ENCODE assay signal across 17 cellular contexts in genomic region chr1:196897158-196897828, GRCh38. TPM values are rescaled to one million over a fixed set of nuclear protein-coding genes. Genes with fewer than 3 reads are reported as not detected.
DNase-seq lines count a peak whose midpoint lies in the region; ATAC-seq and TF ChIP-seq lines count a peak whose summit lies in the region.
"Had no signal": no experiment of that assay in that cellular context is flagged by ENCODE, and none has a peak within 500 bp of the region (broad histone marks: within the 10 kb centered on the region; RNA-seq: fewer than 3 reads in every experiment).

No MANE protein-coding gene starts in this region.

- H3K56ac ChIP-seq in H9 (ENCODE audit: insufficient read length, low read depth, low read length), result no peak overlapping the region

- POLR2A ChIA-PET in WTC11 (lab: Charles Lee), result no interaction called here

- no peak overlapping the region for H4K91ac ChIP-seq in H9 (ENCODE audit: insufficient read length, low read depth, low read length)

- H2BK12ac ChIP-seq in H9 (ENCODE audit: insufficient read length, low read depth, low read length), result no peak overlapping the region

- H3K27ac Mint-ChIP-seq in H9 (no peak overlapping the region), WTC11 (no peak overlapping the region), glutamatergic neuron (ENCODE audit: unreplicated experiment) (no peak overlapping the region)
- H3K27ac Mint-ChIP-seq: activated CD8-positive, alpha-beta T cell treated with anti-CD3 and anti-CD28 coated beads, Interleukin-2, amount 10 ng/mL, durations not matched to agents 7 days and 5 days; CD4-positive, CD25-positive, alpha-beta regulatory T cell; naive B cell had no signal

- DNase-seq in H9, result peak; percentile 50
- DNase-seq in WTC11 (ENCODE audit: low spot score), result peak; percentile 28
- DNase-seq in glutamatergic neuron, result no peak
- DNase-seq in retina, result peak; percentile 72
- no peak for DNase-seq in COLO829 (ENCODE audit: low spot score)
- no peak for DNase-seq in 8988T
- no peak for DNase-seq in T1000 (lab: John Stamatoyannopoulos, UW)
- no peak for DNase-seq in GM19240 (ENCODE audit: insufficient read length, low spot score)
- DNase-seq: activated CD8-positive, alpha-beta T cell treated with anti-CD3 and anti-CD28 coated beads, Interleukin-2, amount 10 ng/mL, durations not matched to agents 7 days and 5 days; body of pancreas; CD4-positive, CD25-positive, alpha-beta regulatory T cell; effector CD4-positive, alpha-beta T cell; EL; naive B cell; stimulated activated CD4-positive, alpha-beta T cell treated with anti-CD3 and anti-CD28 coated beads, Interleukin-4, amount 100 ng/mL, for 1 hour; tibial artery had no signal

- no peak overlapping the region for H3T11ph ChIP-seq in H9 (ENCODE audit: low read length)

- peak; percentile 92 for ATAC-seq in WTC11
- ATAC-seq: activated CD8-positive, alpha-beta T cell treated with anti-CD3 and anti-CD28 coated beads, Interleukin-2, amount 10 ng/mL, durations not matched to agents 7 days and 5 days; body of pancreas had no signal

- H3K79me1 ChIP-seq in H9 (ENCODE audit: insufficient read depth, low read depth, low read length, poor library complexity, severe bottlenecking), result no peaks in the 10 kb centered on the region

- no peaks in the 10 kb centered on the region for H3K27me3 ChIP-seq in H9 (ENCODE audit: insufficient read depth, low read length)
- H3K27me3 ChIP-seq: body of pancreas had no signal

- no CpG with 5 or more reads among the region's 26 CpGs for WGBS in H9 (ENCODE audit: extremely low coverage, insufficient read length, low lambda C conversion rate)

- H3K79me2 ChIP-seq in H9 (ENCODE audit: insufficient read depth, low read length), result no peaks in the 10 kb centered on the region

- TF ChIP-seq CTCF in H9 (conservative IDR thresholded peaks at IDR 0.05) (0 out of 3 replicates have a peak, but pooled peaks have one; percentile 11), WTC11 (IDR thresholded peaks at IDR 0.05) (no peak), glutamatergic neuron (IDR thresholded peaks at IDR 0.05; ENCODE audit: partially characterized antibody, unreplicated experiment) (no peak)

- H2BK20ac ChIP-seq in H9 (ENCODE audit: low read depth, low read length, poor library complexity, severe bottlenecking), result no peak overlapping the region

- H3K4me3 Mint-ChIP-seq in H9 (peak overlapping the region in 1 of 2 experiments; percentile 38; a peak in 2 of 5 replicates), WTC11 (no peak overlapping the region), glutamatergic neuron (ENCODE audit: unreplicated experiment) (peak overlapping the region; percentile 10)
- H3K4me3 Mint-ChIP-seq: activated CD8-positive, alpha-beta T cell treated with anti-CD3 and anti-CD28 coated beads, Interleukin-2, amount 10 ng/mL, durations not matched to agents 7 days and 5 days; CD4-positive, CD25-positive, alpha-beta regulatory T cell; naive B cell had no signal

- H2BK120ac ChIP-seq in H9 (ENCODE audit: low read depth, low read length, poor library complexity, severe bottlenecking), result no peak overlapping the region

- no peak overlapping the region for H3K23ac ChIP-seq in H9 (ENCODE audit: insufficient read length, low read depth, low read length)

- H3K9me3 Mint-ChIP-seq in H9 (no peaks in the 10 kb centered on the region), WTC11 (no peaks in the 10 kb centered on the region), glutamatergic neuron (ENCODE audit: unreplicated experiment) (no peaks in the 10 kb centered on the region)

- no peak overlapping the region for H2BK5ac ChIP-seq in H9 (ENCODE audit: insufficient read length, low read length)

- H4K5ac ChIP-seq in H9 (ENCODE audit: insufficient read length, low read depth, low read length), result no peak overlapping the region

- H3K4me1 ChIP-seq in H9 (ENCODE audit: insufficient read depth, low read length), result no peaks in the 10 kb centered on the region
- H3K4me1 ChIP-seq: body of pancreas, tibial artery had no signal

- H3K27me3 Mint-ChIP-seq in H9 (ENCODE audit: low read depth) (no peaks in the 10 kb centered on the region), WTC11 (ENCODE audit: low read depth) (no peaks in the 10 kb centered on the region), glutamatergic neuron (ENCODE audit: unreplicated experiment) (no peaks in the 10 kb centered on the region)

- H3K4me1 Mint-ChIP-seq in H9, result peaks cover 0 to 2% of the 10 kb centered on the region in 2 experiments; a peak in 1 of 4 replicates
- H3K4me1 Mint-ChIP-seq in WTC11, result peaks cover 7% of the 10 kb centered on the region; the same call in 1 of the 2 replicates
- H3K4me1 Mint-ChIP-seq in glutamatergic neuron (ENCODE audit: low read depth, unreplicated experiment), result no peaks in the 10 kb centered on the region
- H3K4me1 Mint-ChIP-seq: CD4-positive, CD25-positive, alpha-beta regulatory T cell had no signal

- no peak overlapping the region for H2AK5ac ChIP-seq in H9 (ENCODE audit: insufficient read length, low read length)

- no peak overlapping the region for H3K18ac ChIP-seq in H9 (ENCODE audit: insufficient read length, low read depth, low read length)

- no peak overlapping the region for H3K4me2 ChIP-seq in H9 (ENCODE audit: insufficient read depth, insufficient read length, low read length)

- H3K27ac ChIP-seq in H9 (ENCODE audit: insufficient read length, low read depth, low read length), result no peak overlapping the region
- H3K27ac ChIP-seq: body of pancreas, SK-N-MC, tibial artery had no signal

- H3K36me3 Mint-ChIP-seq in H9 (ENCODE audit: insufficient read depth in 1 of 3, low read depth in 3 of 3) (no peaks in the 10 kb centered on the region), WTC11 (no peaks in the 10 kb centered on the region), glutamatergic neuron (ENCODE audit: unreplicated experiment) (no peaks in the 10 kb centered on the region)
- H3K36me3 Mint-ChIP-seq: CD4-positive, CD25-positive, alpha-beta regulatory T cell; naive B cell had no signal

- no peaks in the 10 kb centered on the region for H4K20me1 ChIP-seq in H9 (ENCODE audit: control insufficient read depth, insufficient read depth, insufficient read length)

- no peaks in the 10 kb centered on the region for H3K23me2 ChIP-seq in H9 (ENCODE audit: insufficient read length, low read depth, low read length, poor library complexity, severe bottlenecking)

- CTCF ChIA-PET in WTC11 (lab: Charles Lee), result no interaction called here

- no peak overlapping the region for H3K4ac ChIP-seq in H9 (ENCODE audit: low read depth, low read length)

- H2BK15ac ChIP-seq in H9 (ENCODE audit: low read depth, low read length), result no peak overlapping the region

- H4K8ac ChIP-seq in H9 (replicated peaks; ENCODE audit: insufficient read length, low read depth, low read length), result no peak overlapping the region

- no peak overlapping the region for H3K14ac ChIP-seq in H9 (ENCODE audit: insufficient read depth, low read length)

- H3K9ac ChIP-seq in H9 (ENCODE audit: extremely low read depth, insufficient read length, low read length), result no peak overlapping the region

- no peaks in the 10 kb centered on the region for H3K9me3 ChIP-seq in H9 (ENCODE audit: control insufficient read depth, low read depth, low read length)
- H3K9me3 ChIP-seq: body of pancreas, tibial artery had no signal

- no peak overlapping the region for H2AFZ ChIP-seq in H9 (ENCODE audit: low read length)

TF ChIP-seq in WTC11, 78 proteins besides CTCF, POLR2A, EP300 and RAD21:
- no peak for TF ChIP-seq RORB (CRISPR knock-in tag; IDR thresholded peaks at IDR 0.05)
- no peak for TF ChIP-seq TEAD4 (CRISPR knock-in tag; IDR thresholded peaks at IDR 0.05)
- no peak for TF ChIP-seq ZNF232 (CRISPR knock-in tag; IDR thresholded peaks at IDR 0.05)
- no peak for TF ChIP-seq E2F1 (CRISPR knock-in tag; IDR thresholded peaks at IDR 0.05)
- TF ChIP-seq GRHL2 (CRISPR knock-in tag; IDR thresholded peaks at IDR 0.05; ENCODE audit: insufficient replicate concordance, severe bottlenecking), result no peak
- TF ChIP-seq ZNF423 (CRISPR knock-in tag; IDR thresholded peaks at IDR 0.05), result no peak
- TF ChIP-seq IRF2 (CRISPR knock-in tag; IDR thresholded peaks at IDR 0.05; ENCODE audit: borderline replicate concordance, low read depth), result no peak
- no peak for TF ChIP-seq ZNF219 (CRISPR knock-in tag; IDR thresholded peaks at IDR 0.05; ENCODE audit: borderline replicate concordance)
- TF ChIP-seq ESRRA (CRISPR knock-in tag; IDR thresholded peaks at IDR 0.05; ENCODE audit: borderline replicate concordance), result no peak
- no peak for TF ChIP-seq KAT7 (CRISPR knock-in tag; IDR thresholded peaks at IDR 0.05; ENCODE audit: borderline replicate concordance)
- no peak for TF ChIP-seq FOXJ3 (CRISPR knock-in tag; IDR thresholded peaks at IDR 0.05; ENCODE audit: borderline replicate concordance)

RNA-seq across cellular contexts. Expression of gene CFHR4, which starts 9.4 kb away (rescaled TPM):
- total RNA-seq in H9 (2021), result not detected in 2 replicates
- 0.42 TPM in 1 of 3 replicates, not detected in the others for total RNA-seq in WTC11 (2021)
- not detected for total RNA-seq in glutamatergic neuron (ENCODE audit: unreplicated experiment)
- total RNA-seq: activated CD8-positive, alpha-beta T cell treated with anti-CD3 and anti-CD28 coated beads, Interleukin-2, amount 10 ng/mL, durations not matched to agents 7 days and 5 days; body of pancreas; CD4-positive, CD25-positive, alpha-beta regulatory T cell had no signal

RNA-seq across cellular contexts. Expression of gene CFHR2, which starts 46.2 kb away (rescaled TPM):
- not detected in 2 replicates for total RNA-seq in H9 (2021)
- 0.37 TPM in 1 of 3 replicates, not detected in the others for total RNA-seq in WTC11 (2021)
- not detected for total RNA-seq in glutamatergic neuron (ENCODE audit: unreplicated experiment)
- total RNA-seq: activated CD8-positive, alpha-beta T cell treated with anti-CD3 and anti-CD28 coated beads, Interleukin-2, amount 10 ng/mL, durations not matched to agents 7 days and 5 days; body of pancreas; CD4-positive, CD25-positive, alpha-beta regulatory T cell had no signal

Comparison
In these comparisons a context has a peak if more than half of its experiments do, and no peak if none do; other contexts are left out.
1. DNase-seq: peak in H9 (single experiment), WTC11 (single experiment) and retina (single experiment); none in glutamatergic neuron (single experiment), COLO829 (single experiment), 8988T (single experiment), T1000 (single experiment) and GM19240 (single experiment).